Comparison of ENCODE assay signal across 8 cellular contexts in the genomic region with DNA sequence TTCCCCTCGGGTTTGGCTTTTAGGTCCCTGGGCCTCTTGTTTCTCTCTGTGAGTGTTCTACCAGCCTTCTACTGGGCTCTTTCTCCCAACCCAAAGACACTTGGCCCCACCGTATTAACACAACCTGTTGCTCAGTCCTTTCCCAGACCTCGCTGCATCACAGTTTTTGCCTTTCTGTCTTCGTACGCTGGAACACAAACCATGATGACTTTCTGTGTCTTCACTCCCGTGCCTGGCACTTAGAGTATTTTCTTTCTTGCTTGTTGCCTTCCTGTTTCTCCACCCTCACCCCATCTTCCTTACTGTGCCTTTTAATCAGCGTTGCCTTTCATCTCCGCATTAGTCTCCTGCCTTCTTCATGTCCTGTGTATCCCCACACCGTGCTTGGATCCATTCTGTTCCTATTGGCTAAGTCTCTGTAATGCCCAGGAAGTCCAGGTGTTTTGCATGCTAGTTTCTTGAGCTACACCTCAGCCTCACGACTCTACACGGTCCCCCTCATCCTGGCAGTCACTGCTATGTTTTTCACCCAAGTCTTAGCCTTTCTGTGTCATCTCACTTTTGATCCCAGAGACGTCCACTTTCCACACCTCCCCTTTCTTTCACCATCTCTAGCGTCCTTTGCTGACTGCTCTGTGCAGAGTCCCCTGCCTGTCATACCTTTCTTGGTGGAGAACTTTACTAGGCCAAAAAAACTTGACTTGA. TPM values are rescaled to one million over a fixed set of nuclear protein-coding genes. Genes with fewer than 3 reads are reported as not detected.
DNase-seq lines count a peak whose midpoint lies in the region; ATAC-seq and TF ChIP-seq lines count a peak whose summit lies in the region.

No MANE protein-coding gene starts in this region.

- H3K79me2 ChIP-seq in trophoblast cell (ENCODE audit: control insufficient read depth, insufficient read depth, low read length, poor library complexity): peaks cover 27% of the 10 kb centered on the region

- CTCF ChIA-PET in Panc1 (lab: Charles Lee): no interaction called here

- peak overlapping the region; percentile 99 for H3K4ac ChIP-seq in trophoblast cell (ENCODE audit: low read depth, low read length)

- H2BK12ac ChIP-seq in trophoblast cell (ENCODE audit: low read length): no peak overlapping the region

- no peak overlapping the region for H4K8ac ChIP-seq in trophoblast cell (ENCODE audit: low read depth, low read length)

- intact Hi-C loops in Panc1 (cut with micrococcal nuclease; ENCODE audit: unreplicated experiment) (no loop called here), sciatic nerve (cut with DNase I) (no loop called here)

- H3K4me1 ChIP-seq in Panc1 (ENCODE audit: control insufficient read depth, insufficient read depth, low read length) (peaks cover 18% of the 10 kb centered on the region), trophoblast cell (ENCODE audit: control insufficient read depth in 1 of 2, insufficient read depth in 2 of 2, low read length in 2 of 2) (peaks cover 16 to 28% of the 10 kb centered on the region in 2 experiments)

- no peak overlapping the region for H2AFZ ChIP-seq in trophoblast cell (ENCODE audit: insufficient read depth, low read length, poor library complexity)

- H4K91ac ChIP-seq in trophoblast cell (ENCODE audit: low read depth, low read length): no peak overlapping the region

- in situ Hi-C loops in Panc1 (cut with HindIII; ENCODE audit: low pct_unique_long_range_greater_than_20kb, low sequenced_read_pairs) (no loop called here), GM13976 (cut with MboI; ENCODE audit: low sequenced_read_pairs, unreplicated experiment) (no loop called here)

- WGBS in trophoblast cell (ENCODE audit: extremely low coverage, insufficient coverage, insufficient read length): no CpG with 5 or more reads among the region's 13 CpGs

- no TSS peak for BruUV-seq in Panc1 (replicated peaks; lab: Mats Ljungman, UMichigan)

- no peak overlapping the region for H3K23ac ChIP-seq in trophoblast cell (ENCODE audit: low read length)

- H3K9me3 ChIP-seq in Panc1 (ENCODE audit: control insufficient read depth, insufficient read depth, low read depth, low read length) (no peaks in the 10 kb centered on the region), trophoblast cell (ENCODE audit: insufficient read depth, low read depth, low read length) (no peaks in the 10 kb centered on the region)

- peak overlapping the region; percentile 88 to 94 for H3K4me3 ChIP-seq in Panc1 (ENCODE audit: low read depth in 2 of 2, low read length in 2 of 2)
- H3K4me3 ChIP-seq in trophoblast cell (ENCODE audit: low read depth, low read length): peak overlapping the region; percentile 76

- TF ChIP-seq CTCF in Panc1 (IDR thresholded peaks at IDR 0.05) (no peak), GM13976 (IDR thresholded peaks at IDR 0.05; ENCODE audit: borderline replicate concordance, control extremely low read depth, extremely low read depth, insufficient read depth, missing control alignments) (no peak)

- H3K18ac ChIP-seq in trophoblast cell (ENCODE audit: low read length): no peak overlapping the region

- H4K12ac ChIP-seq in trophoblast cell (ENCODE audit: low read depth, low read length): no peak overlapping the region

- no peak overlapping the region for H2BK5ac ChIP-seq in trophoblast cell (ENCODE audit: low read depth, low read length, poor library complexity)

- POLR2A ChIA-PET in Panc1 (lab: Charles Lee): no interaction called here

- H3K36me3 ChIP-seq in Panc1 (ENCODE audit: control insufficient read depth, insufficient read depth, low read length): no peaks in the 10 kb centered on the region
- peaks cover 2% of the 10 kb centered on the region in 2 experiments for H3K36me3 ChIP-seq in trophoblast cell (ENCODE audit: control insufficient read depth in 1 of 2, insufficient read depth in 2 of 2, low read length in 2 of 2)

- H3K9ac ChIP-seq in trophoblast cell (ENCODE audit: low read length): peak overlapping the region; percentile 43

- DNase-seq in ELR (ENCODE audit: low read depth) (peak; percentile 23), Panc1 (ENCODE audit: low read depth, low spot score) (no peak), epithelial cell of prostate (ENCODE audit: low read depth, low spot score) (no peak), trophoblast cell (peak in 1 of 2 donors; percentile 13), foreskin melanocyte (no peak), sciatic nerve (ENCODE audit: low spot score) (no peak), GM13976 (ENCODE audit: low spot score) (no peak)

- no peak overlapping the region for H2AK5ac ChIP-seq in trophoblast cell (ENCODE audit: low read length)

- peak overlapping the region; percentile 92 for H3K4me2 ChIP-seq in trophoblast cell (ENCODE audit: low read length)

- H3K14ac ChIP-seq in trophoblast cell (ENCODE audit: low read length): peak overlapping the region; percentile 12

- no peak for ATAC-seq in Panc1
- ATAC-seq in GM19452 (IDR thresholded peaks at IDR 0.05; ENCODE audit: unreplicated experiment): no peak
- ATAC-seq in sciatic nerve: no peak

- H3K27ac ChIP-seq in Panc1 (ENCODE audit: low read length): peak overlapping the region; percentile 88
- peak overlapping the region; percentile 80 for H3K27ac ChIP-seq in epithelial cell of prostate
- H3K27ac ChIP-seq in trophoblast cell (ENCODE audit: low read depth, low read length): no peak overlapping the region

- peaks cover 16% of the 10 kb centered on the region for H3K79me1 ChIP-seq in trophoblast cell (ENCODE audit: low read length)

- H3K27me3 ChIP-seq in Panc1 (ENCODE audit: control insufficient read depth, insufficient read depth, low read length) (no peaks in the 10 kb centered on the region), trophoblast cell (ENCODE audit: insufficient read depth, low read length) (no peaks in the 10 kb centered on the region)

- H2BK120ac ChIP-seq in trophoblast cell (ENCODE audit: insufficient read depth, low read length, poor library complexity): no peak overlapping the region

RNA-seq across cellular contexts. Expression of gene MARK2, which starts 1.6 kb away (rescaled TPM):
- total RNA-seq in Panc1 (2021; ENCODE audit: unreplicated experiment) (41.1 TPM), sciatic nerve (29.8 TPM)
- 28.8 TPM for polyA plus RNA-seq in Panc1 (2012; ENCODE audit: insufficient read length)
- polyA plus RNA-seq in trophoblast cell (2013): 67.3 and 70.2 TPM in 2 replicates

RNA-seq across cellular contexts. Expression of gene SPINDOC, which starts 27.3 kb away (rescaled TPM):
- total RNA-seq in Panc1 (2021; ENCODE audit: unreplicated experiment) (59.1 TPM), sciatic nerve (16.0 TPM)
- 69.5 TPM for polyA plus RNA-seq in Panc1 (2012; ENCODE audit: insufficient read length)
- 47.1 and 48.8 TPM in 2 replicates for polyA plus RNA-seq in trophoblast cell (2013)
